11 cellular contexts compared by ENCODE assay signal in the genomic region with DNA sequence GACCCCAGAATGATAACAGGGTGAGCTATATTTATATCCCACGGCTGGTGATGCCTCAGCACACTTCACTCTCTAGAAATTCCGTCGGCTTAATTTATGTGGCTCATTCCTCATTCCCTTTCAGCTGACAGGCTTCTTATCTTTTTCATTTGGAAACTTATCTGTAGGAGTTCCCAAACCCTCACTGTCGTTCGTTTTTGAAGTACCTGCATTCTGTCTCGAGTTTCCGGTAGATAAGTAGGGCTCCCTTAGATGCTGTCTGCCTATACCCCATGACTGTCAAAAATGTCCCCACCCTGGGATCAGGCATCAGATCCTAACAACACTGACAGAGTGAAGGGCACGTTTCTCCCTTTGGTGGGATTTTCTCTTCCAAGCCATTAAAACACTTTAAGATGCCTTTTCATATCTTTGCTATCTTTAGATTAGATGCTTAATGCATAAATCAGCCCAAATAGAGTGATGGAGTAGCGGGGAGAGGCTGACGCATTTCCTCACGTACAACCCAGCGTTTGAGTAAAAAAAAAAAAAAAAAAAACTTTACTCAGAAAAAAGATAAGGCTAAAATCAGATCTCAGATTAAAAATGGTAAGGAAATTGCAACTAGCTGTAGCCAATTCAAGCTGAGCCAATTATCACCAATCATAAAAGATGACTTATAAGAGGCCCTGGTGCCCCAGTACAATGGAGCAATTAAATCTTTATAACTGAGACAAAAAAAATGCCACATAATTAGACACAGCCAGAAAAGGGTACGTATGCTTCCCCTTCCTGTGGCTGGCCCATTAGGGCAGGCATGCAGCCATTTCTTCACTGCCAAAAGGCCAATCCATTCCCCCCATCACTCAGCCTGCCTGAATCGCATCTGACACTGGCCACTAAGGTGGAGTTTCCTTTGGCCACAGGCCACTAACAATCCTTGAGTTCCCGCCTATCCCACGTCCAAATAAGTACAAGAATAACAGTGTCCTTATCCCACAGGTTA. TPM values are rescaled to one million over a fixed set of nuclear protein-coding genes. Genes with fewer than 3 reads are reported as not detected.
A peak's percentile ranks its signal among the peaks of the same experiment; 100 is the strongest.
DNase-seq lines count a peak whose midpoint lies in the region; ATAC-seq and TF ChIP-seq lines count a peak whose summit lies in the region.
"Had no signal": no experiment of that assay in that cellular context is flagged by ENCODE, and none has a peak within 500 bp of the region (broad histone marks: within the 10 kb centered on the region; RNA-seq: fewer than 3 reads in every experiment).

No MANE protein-coding gene starts in this region.

- in situ Hi-C loops in G401 (cut with HindIII; ENCODE audit: low sequenced_read_pairs) = no loop called here

- POLR2A ChIA-PET in CD8-positive, alpha-beta T cell (lab: Charles Lee) = interaction anchor here (0.6 to 3.1 kb wide), 3 partner anchors 13 to 1377 kb away, joined by 3 to 12 read pairs (median 4); no protein-coding TSS in a partner anchor

- no peaks in the 10 kb centered on the region for H3K79me2 ChIP-seq in mesendoderm (ENCODE audit: control insufficient read depth, insufficient read depth, low read length)

- no peak overlapping the region for H4K8ac ChIP-seq in mesendoderm (ENCODE audit: low read depth, low read length)

- H3K9me3 ChIP-seq in CD8-positive, alpha-beta T cell (ENCODE audit: low read length) = no peaks in the 10 kb centered on the region

- H3K9ac ChIP-seq in mesendoderm (ENCODE audit: low read length) = no peak overlapping the region

- ATAC-seq in CD8-positive, alpha-beta T cell = peak; percentile 70
- peak; percentile 19 for ATAC-seq in HG03108 (IDR thresholded peaks at IDR 0.05; ENCODE audit: unreplicated experiment)

- peaks cover 34% of the 10 kb centered on the region for H3K4me1 ChIP-seq in CD8-positive, alpha-beta T cell (ENCODE audit: insufficient read depth, low read length)
- H3K4me1 ChIP-seq in mesendoderm (ENCODE audit: control insufficient read depth, low read depth, low read length) = peaks cover 2% of the 10 kb centered on the region

- H3K27me3 Mint-ChIP-seq in CD8-positive, alpha-beta T cell (ENCODE audit: low read depth) = no peaks in the 10 kb centered on the region
- no peaks in the 10 kb centered on the region for H3K27me3 Mint-ChIP-seq in activated naive CD8-positive, alpha-beta T cell treated with anti-CD3 and anti-CD28 coated beads for 36 hours

- H4K5ac ChIP-seq in mesendoderm (ENCODE audit: low read length) = no peak overlapping the region

- peak overlapping the region; percentile 69 for H3K4me3 Mint-ChIP-seq in CD8-positive, alpha-beta T cell
- H3K4me3 Mint-ChIP-seq in activated naive CD8-positive, alpha-beta T cell treated with anti-CD3 and anti-CD28 coated beads for 36 hours = peak overlapping the region; percentile 77

- H3K4ac ChIP-seq in mesendoderm (ENCODE audit: low read depth, low read length) = no peak overlapping the region

- no peak overlapping the region for H3K18ac ChIP-seq in mesendoderm (ENCODE audit: low read length)

- no peak for TF ChIP-seq CTCF in CD8-positive, alpha-beta T cell (IDR thresholded peaks at IDR 0.05)

- no peak overlapping the region for H3K56ac ChIP-seq in mesendoderm (ENCODE audit: low read length)

- H3K9me3 Mint-ChIP-seq in CD8-positive, alpha-beta T cell = no peaks in the 10 kb centered on the region
- H3K9me3 Mint-ChIP-seq in activated naive CD8-positive, alpha-beta T cell treated with anti-CD3 and anti-CD28 coated beads for 36 hours = peaks cover 3% of the 10 kb centered on the region

- peaks cover 70% of the 10 kb centered on the region for H3K36me3 Mint-ChIP-seq in CD8-positive, alpha-beta T cell
- H3K36me3 Mint-ChIP-seq in activated naive CD8-positive, alpha-beta T cell treated with anti-CD3 and anti-CD28 coated beads for 36 hours = peaks cover 85% of the 10 kb centered on the region

- no peak overlapping the region for H2AK5ac ChIP-seq in mesendoderm (ENCODE audit: low read length)

- no peak overlapping the region for H3K23ac ChIP-seq in mesendoderm (ENCODE audit: low read length)

- no peak overlapping the region for H2BK120ac ChIP-seq in mesendoderm (ENCODE audit: low read depth, low read length)

- no peaks in the 10 kb centered on the region for H3K27me3 ChIP-seq in CD8-positive, alpha-beta T cell (ENCODE audit: insufficient read depth, low read length)
- no peaks in the 10 kb centered on the region for H3K27me3 ChIP-seq in mesendoderm (ENCODE audit: insufficient read depth, low read length, poor library complexity)

- peak overlapping the region; percentile 48 for H3K27ac ChIP-seq in CD8-positive, alpha-beta T cell (ENCODE audit: low read depth, low read length)
- no peak overlapping the region for H3K27ac ChIP-seq in mesendoderm (ENCODE audit: low read depth, low read length)

- H3K27ac Mint-ChIP-seq in CD8-positive, alpha-beta T cell = peak overlapping the region; percentile 93
- H3K27ac Mint-ChIP-seq in activated naive CD8-positive, alpha-beta T cell treated with anti-CD3 and anti-CD28 coated beads for 36 hours = peak overlapping the region; percentile 94

- no peak overlapping the region for H3K4me2 ChIP-seq in mesendoderm (ENCODE audit: low read length)

- DNase-seq in CD8-positive, alpha-beta T cell = peak in 1 of 7 experiments; percentile 42
- DNase-seq in activated naive CD8-positive, alpha-beta T cell treated with anti-CD3 and anti-CD28 coated beads for 36 hours = no peak
- peak; percentile 75 for DNase-seq in mesendoderm
- no peak for DNase-seq in NCI-H345 (lab: John Stamatoyannopoulos, UW)
- DNase-seq in mesenteric fat pad (ENCODE audit: low spot score) = no peak
- no peak for DNase-seq in posterior cingulate gyrus
- DNase-seq in G401 (ENCODE audit: low spot score) = no peak
- DNase-seq: cortex of kidney, islet precursor cell, NCI-H446 treated with DMSO at 0.1 percent for 48 hours had no signal

- H3K36me3 ChIP-seq in CD8-positive, alpha-beta T cell (ENCODE audit: insufficient read depth, low read length) = no peaks in the 10 kb centered on the region
- no peaks in the 10 kb centered on the region for H3K36me3 ChIP-seq in mesendoderm (ENCODE audit: control insufficient read depth, insufficient read depth, low read length)

- peaks cover 60% of the 10 kb centered on the region for H3K4me1 Mint-ChIP-seq in CD8-positive, alpha-beta T cell (ENCODE audit: low read depth)
- peaks cover 54% of the 10 kb centered on the region for H3K4me1 Mint-ChIP-seq in activated naive CD8-positive, alpha-beta T cell treated with anti-CD3 and anti-CD28 coated beads for 36 hours

- intact Hi-C loops in CD8-positive, alpha-beta T cell (cut with DNase I, micrococcal nuclease) = loop anchor here (2.0 to 5.0 kb wide), 3 partner anchors 14 to 181 kb away; no protein-coding TSS in a partner anchor
- intact Hi-C loops in posterior cingulate gyrus (cut with DNase I) = no loop called here

- H2BK15ac ChIP-seq in mesendoderm (replicated peaks; ENCODE audit: low read depth) = no peak overlapping the region

- no peak overlapping the region for H2BK5ac ChIP-seq in mesendoderm (ENCODE audit: low read length)

- no CpG with 5 or more reads among the region's 16 CpGs for WGBS in mesendoderm (ENCODE audit: extremely low coverage, insufficient coverage, low lambda C conversion rate)

- H3K79me1 ChIP-seq in mesendoderm (ENCODE audit: low read length) = no peaks in the 10 kb centered on the region

- CTCF ChIA-PET in CD8-positive, alpha-beta T cell (lab: Charles Lee) = interaction anchor here (0.7 to 0.9 kb wide), 2 partner anchors 14 to 136 kb away, joined by 3 read pairs; no protein-coding TSS in a partner anchor

- H3K4me3 ChIP-seq in CD8-positive, alpha-beta T cell (ENCODE audit: low read depth, low read length) = peak overlapping the region; percentile 14
- no peak overlapping the region for H3K4me3 ChIP-seq in mesendoderm (ENCODE audit: low read length)

RNA-seq across cellular contexts. Expression of a gene that starts 45.1 kb away (rescaled TPM):
- total RNA-seq in CD8-positive, alpha-beta T cell = 10 to 100 TPM; 72.9 to 75.2 TPM
- total RNA-seq in activated naive CD8-positive, alpha-beta T cell treated with anti-CD3 and anti-CD28 coated beads for 36 hours = 10 to 100 TPM; 84.2 to 84.8 TPM
- 6.8 TPM for polyA plus RNA-seq in mesendoderm (2013, experiment 1 of 2)
- 7.0 TPM for polyA plus RNA-seq in mesendoderm (2013, experiment 2 of 2)
- total RNA-seq in mesenteric fat pad = 54.9 TPM
- 11.6 and 21.3 TPM in 2 replicates for total RNA-seq in G401 (2014; rRNA removed; shearing (Covaris generic))
